Comparison of ENCODE assay signal across 10 cellular contexts in the genomic region with DNA sequence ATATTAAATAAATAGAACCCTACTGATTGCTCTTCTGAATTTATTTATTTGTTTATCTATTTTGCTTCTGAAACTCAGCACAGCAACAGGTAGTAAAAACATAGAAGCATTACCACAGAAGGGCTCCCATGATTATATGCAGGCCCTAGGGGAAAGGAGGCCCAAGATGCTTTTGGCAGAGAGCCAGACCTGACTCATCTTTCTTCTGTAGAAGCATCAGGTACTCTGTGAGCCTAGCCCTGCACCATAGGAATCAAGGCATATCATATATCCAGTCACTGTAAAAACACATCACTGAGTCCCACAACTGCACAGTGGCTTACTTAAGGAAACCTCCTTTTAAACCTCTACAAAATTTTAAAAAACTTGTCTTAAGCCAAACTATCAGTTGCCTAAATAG. TPM values are rescaled to one million over a fixed set of nuclear protein-coding genes. Genes with fewer than 3 reads are reported as not detected.
DNase-seq lines count a peak whose midpoint lies in the region; ATAC-seq and TF ChIP-seq lines count a peak whose summit lies in the region.
"Had no signal": no experiment of that assay in that cellular context is flagged by ENCODE, and none has a peak within 500 bp of the region (broad histone marks: within the 10 kb centered on the region; RNA-seq: fewer than 3 reads in every experiment).

No MANE protein-coding gene starts in this region.

- no peaks in the 10 kb centered on the region for H3K9me3 Mint-ChIP-seq in activated naive CD8-positive, alpha-beta T cell treated with anti-CD3 and anti-CD28 coated beads for 36 hours
- H3K9me3 Mint-ChIP-seq: IgD-negative memory B cell had no signal

- TF ChIP-seq POLR2A in esophagus squamous epithelium (IDR thresholded peaks at IDR 0.05), result no peak

- peaks cover 0 to 30% (median 0%) of the 10 kb centered on the region in 4 donors for H3K27me3 ChIP-seq in esophagus squamous epithelium

- TF ChIP-seq CTCF in esophagus squamous epithelium (IDR thresholded peaks at IDR 0.05), result no peak

- H3K36me3 ChIP-seq in esophagus squamous epithelium, result no peaks in the 10 kb centered on the region
- H3K36me3 ChIP-seq: thoracic aorta had no signal

- intact Hi-C loops in esophagus squamous epithelium (cut with DNase I), result no loop called here

- no peak overlapping the region for H3K27ac ChIP-seq in esophagus squamous epithelium
- H3K27ac ChIP-seq: thoracic aorta had no signal

- no peaks in the 10 kb centered on the region for H3K36me3 Mint-ChIP-seq in activated naive CD8-positive, alpha-beta T cell treated with anti-CD3 and anti-CD28 coated beads for 36 hours
- H3K36me3 Mint-ChIP-seq: IgD-negative memory B cell had no signal

- DNase-seq in NCI-H2081 (lab: John Stamatoyannopoulos, UW) (peak; percentile 25 to 63), NCI-H2081 treated with DMSO at 0.1 percent for 48 hours (lab: John Stamatoyannopoulos, UW) (no peak), NCI-H128 (lab: John Stamatoyannopoulos, UW; ENCODE audit: unreplicated experiment) (peak; percentile 40), myocyte (ENCODE audit: low read depth) (peak; percentile 22), GDM1 (lab: John Stamatoyannopoulos, UW) (no peak), esophagus squamous epithelium (lab: John Stamatoyannopoulos, UW) (no peak)
- DNase-seq in activated naive CD8-positive, alpha-beta T cell treated with anti-CD3 and anti-CD28 coated beads for 36 hours, result peak; percentile 0

- H3K9me3 ChIP-seq in esophagus squamous epithelium, result no peaks in the 10 kb centered on the region
- H3K9me3 ChIP-seq: thoracic aorta had no signal

- H3K27ac Mint-ChIP-seq in activated naive CD8-positive, alpha-beta T cell treated with anti-CD3 and anti-CD28 coated beads for 36 hours, result no peak overlapping the region
- H3K27ac Mint-ChIP-seq: IgD-negative memory B cell had no signal

- H3K4me1 Mint-ChIP-seq in activated naive CD8-positive, alpha-beta T cell treated with anti-CD3 and anti-CD28 coated beads for 36 hours, result peaks cover 9% of the 10 kb centered on the region

- no peak for ATAC-seq in GM21526 (IDR thresholded peaks at IDR 0.05; ENCODE audit: low FRiP score, unreplicated experiment)

- no peak overlapping the region for H3K4me3 ChIP-seq in esophagus squamous epithelium

- H3K27me3 Mint-ChIP-seq in activated naive CD8-positive, alpha-beta T cell treated with anti-CD3 and anti-CD28 coated beads for 36 hours, result peaks cover 46% of the 10 kb centered on the region

- peaks cover 5 to 21% (median 10%) of the 10 kb centered on the region in 3 donors for H3K4me1 ChIP-seq in esophagus squamous epithelium

- H3K4me3 Mint-ChIP-seq in activated naive CD8-positive, alpha-beta T cell treated with anti-CD3 and anti-CD28 coated beads for 36 hours, result no peak overlapping the region

RNA-seq across cellular contexts. Expression of gene SCN9A, which starts 1.8 kb away (rescaled TPM):
- not detected for total RNA-seq in activated naive CD8-positive, alpha-beta T cell treated with anti-CD3 and anti-CD28 coated beads for 36 hours
- total RNA-seq in myocyte (2.8 and 2.9 TPM in 2 replicates), esophagus squamous epithelium (1 to 10 TPM in 2 of 4 donors, under 1 TPM in 2; 0.13 to 1.9 (median 0.77) TPM)
- 2.3 TPM for polyA plus RNA-seq in myocyte (2012)
- polyA plus RNA-seq: IgD-negative memory B cell had no signal

Comparison
In these comparisons a context has a peak if more than half of its experiments do, and no peak if none do; other contexts are left out.
1. DNase-seq: peak in NCI-H2081 (2 of 2), NCI-H128 (single experiment), activated naive CD8-positive, alpha-beta T cell treated with anti-CD3 and anti-CD28 coated beads for 36 hours (single experiment) and myocyte (single experiment); none in NCI-H2081 treated with DMSO at 0.1 percent for 48 hours (single experiment), GDM1 (single experiment) and esophagus squamous epithelium (single experiment).